Comparison of ENCODE assay signal across 12 cellular contexts in the genomic region with DNA sequence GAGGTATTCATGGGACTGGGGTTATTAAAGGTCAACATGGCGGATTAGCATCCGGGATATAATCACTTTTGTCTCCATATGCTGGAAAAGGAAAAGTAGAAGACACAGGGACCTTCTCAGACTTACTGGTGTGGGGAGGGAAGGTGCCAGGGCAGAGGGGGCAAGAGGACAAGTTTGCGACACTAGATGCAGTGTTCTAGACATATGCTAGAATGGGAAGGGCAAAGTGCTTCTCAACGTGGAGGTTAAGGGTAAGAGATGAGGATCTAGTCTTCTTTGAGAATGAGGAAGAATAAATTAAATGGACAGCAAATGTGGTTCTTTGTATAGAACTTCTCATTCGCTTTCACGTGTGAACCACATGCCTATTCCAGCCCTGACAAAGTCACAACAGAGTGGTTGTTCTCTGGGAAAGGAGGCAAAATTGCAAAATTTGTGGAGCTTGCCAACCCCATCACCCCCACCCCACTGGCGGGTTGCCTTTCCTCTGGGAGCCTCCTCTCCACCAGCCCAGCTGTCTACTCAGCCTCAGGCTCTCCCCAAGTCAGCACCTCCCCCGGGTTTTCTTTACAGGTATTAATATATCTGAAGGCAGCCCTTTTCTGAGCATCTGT. TPM values are rescaled to one million over a fixed set of nuclear protein-coding genes. Genes with fewer than 3 reads are reported as not detected.
A peak's percentile ranks its signal among the peaks of the same experiment; 100 is the strongest.
DNase-seq lines count a peak whose midpoint lies in the region; TF ChIP-seq lines count a peak whose summit lies in the region.
"Had no signal": no experiment of that assay in that cellular context is flagged by ENCODE, and none has a peak within 500 bp of the region (broad histone marks: within the 10 kb centered on the region; RNA-seq: fewer than 3 reads in every experiment).

No MANE protein-coding gene starts in this region.

- H3K4me1 Mint-ChIP-seq in progenitor cell of endocrine pancreas (ENCODE audit: low read depth) = peaks cover 14% of the 10 kb centered on the region

- TF ChIP-seq EP300 in stomach (IDR thresholded peaks at IDR 0.05) = no peak

- H3K4me1 ChIP-seq in stomach = peaks cover 11 to 41% (median 26%) of the 10 kb centered on the region in 4 donors

- peak overlapping the region; percentile 79 for H3K4me3 Mint-ChIP-seq in progenitor cell of endocrine pancreas (ENCODE audit: low read depth)

- H3K9me3 ChIP-seq in stomach = peaks cover 0 to 6% (median 0%) of the 10 kb centered on the region in 4 donors

- peak overlapping the region in 1 of 5 donors; percentile 17 for H3K27ac ChIP-seq in stomach
- H3K27ac ChIP-seq: foreskin keratinocyte had no signal

- intact Hi-C loops in stomach (cut with DNase I; ENCODE audit: low total_unique reads) = no loop called here

- no peak overlapping the region for H3K27ac Mint-ChIP-seq in progenitor cell of endocrine pancreas

- H3K36me3 ChIP-seq in stomach = no peaks in the 10 kb centered on the region

- 64 to 72% (median 67%) methylated on average over 8 of the region's 8 CpGs for WGBS in stomach, 5 donors

- peaks cover 18% of the 10 kb centered on the region for H3K27me3 Mint-ChIP-seq in progenitor cell of endocrine pancreas

- no peaks in the 10 kb centered on the region for H3K27me3 ChIP-seq in stomach
- H3K27me3 ChIP-seq: foreskin keratinocyte had no signal

- no peak for TF ChIP-seq CTCF in NB4 (IDR thresholded peaks at IDR 0.05; ENCODE audit: low read depth, low read length)
- no peak for TF ChIP-seq CTCF in progenitor cell of endocrine pancreas (IDR thresholded peaks at IDR 0.05; ENCODE audit: unreplicated experiment)
- no peak for TF ChIP-seq CTCF in stomach (IDR thresholded peaks at IDR 0.05)

- TF ChIP-seq POLR2A in NB4 (IDR thresholded peaks at IDR 0.05; ENCODE audit: extremely low read depth, insufficient read length) (no peak), stomach (IDR thresholded peaks at IDR 0.05) (no peak)

- H3K9me3 Mint-ChIP-seq in progenitor cell of endocrine pancreas (ENCODE audit: low read depth) = no peaks in the 10 kb centered on the region

- peak; percentile 34 for DNase-seq in NOMO-1 treated with DMSO at 0.1 percent for 48 hours (lab: John Stamatoyannopoulos, UW; ENCODE audit: unreplicated experiment)
- no peak for DNase-seq in NOMO-1 treated with dmso at 0.1 percent for 144 hours (lab: John Stamatoyannopoulos, UW; ENCODE audit: unreplicated experiment)
- peak; percentile 28 for DNase-seq in NB4 (ENCODE audit: low read depth)
- DNase-seq in fibroblast of peridontal ligament (ENCODE audit: extremely low read depth) = peak; percentile 20
- DNase-seq in progenitor cell of endocrine pancreas (ENCODE audit: low spot score, unreplicated experiment) = no peak
- no peak for DNase-seq in H4 (ENCODE audit: low spot score)
- no peak for DNase-seq in stomach
- DNase-seq in NCI-H146 treated with DMSO at 0.1 percent for 48 hours (lab: John Stamatoyannopoulos, UW; ENCODE audit: unreplicated experiment) = no peak
- DNase-seq: foreskin keratinocyte, mammary epithelial cell, NCI-H2029 treated with DMSO at 0.1 percent for 48 hours, SHP77 had no signal

- H3K36me3 Mint-ChIP-seq in progenitor cell of endocrine pancreas (ENCODE audit: insufficient read depth) = no peaks in the 10 kb centered on the region

- no peak overlapping the region for H3K4me3 ChIP-seq in NB4 (ENCODE audit: low read depth, low read length)
- H3K4me3 ChIP-seq in stomach = peak overlapping the region in 1 of 4 donors; percentile 96

RNA-seq across cellular contexts. Expression of a gene that starts 1.4 kb away (rescaled TPM):
- total RNA-seq in progenitor cell of endocrine pancreas = 203 and 208 TPM in 2 replicates
- total RNA-seq in H4 (2014; rRNA removed; shearing (Covaris generic)) = 734 and 836 TPM in 2 replicates
- 100 to 1,000 TPM in 3 of 5 donors, 10 to 100 TPM in 2; 77.9 to 368 (median 102) TPM for total RNA-seq in stomach
- polyA plus RNA-seq in stomach = 100 to 1,000 TPM; 169 to 357 (median 224) TPM

Comparison
In these comparisons a context has a peak if more than half of its experiments do, and no peak if none do; other contexts are left out.
1. DNase-seq: peak in NOMO-1 treated with DMSO at 0.1 percent for 48 hours (single experiment), NB4 (single experiment) and fibroblast of peridontal ligament (single experiment); none in NOMO-1 treated with dmso at 0.1 percent for 144 hours (single experiment), progenitor cell of endocrine pancreas (single experiment), H4 (single experiment), stomach (single experiment) and NCI-H146 treated with DMSO at 0.1 percent for 48 hours (single experiment).